In the genomic region with DNA sequence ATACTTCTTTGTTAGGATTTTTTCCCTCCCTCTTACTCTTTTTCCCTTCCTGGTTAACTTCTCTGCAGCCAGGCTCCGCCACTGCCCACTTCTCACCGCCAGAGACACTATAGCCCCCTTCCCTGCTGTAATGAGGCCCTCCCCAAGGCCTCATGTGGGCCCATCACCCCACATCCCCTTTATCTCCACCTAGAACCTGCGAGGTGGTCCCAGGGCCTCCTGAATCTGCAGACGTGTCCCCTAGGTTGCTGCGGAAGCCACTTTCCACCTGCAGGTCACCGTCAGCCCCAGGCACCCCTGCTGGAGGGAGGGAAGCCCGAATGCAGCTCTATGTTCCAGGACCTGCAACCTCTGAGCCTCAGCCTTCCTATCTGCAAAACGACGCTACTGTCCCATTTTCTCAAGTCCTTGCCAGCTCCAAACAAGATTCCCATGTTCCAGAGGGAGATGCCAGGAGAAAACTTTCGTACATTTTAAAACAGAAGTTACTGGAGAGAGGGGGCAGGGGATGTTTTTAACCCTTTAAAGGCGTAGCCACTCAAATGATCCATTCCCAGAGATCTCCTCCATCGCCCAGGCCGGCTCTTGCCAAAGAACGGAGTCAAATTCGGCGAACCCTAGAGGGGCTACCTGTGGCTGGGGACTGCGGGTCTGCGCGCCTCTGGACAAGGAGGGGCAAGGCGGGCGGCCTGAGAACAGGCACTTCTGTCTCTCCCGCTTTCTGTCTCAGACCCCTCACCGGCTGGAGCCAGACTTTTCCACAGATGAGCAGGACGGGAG, we compare ENCODE assay signal across 8 cellular contexts. TPM values are rescaled to one million over a fixed set of nuclear protein-coding genes. Genes with fewer than 3 reads are reported as not detected.
DNase-seq lines count a peak whose midpoint lies in the region; ATAC-seq and TF ChIP-seq lines count a peak whose summit lies in the region.

No MANE protein-coding gene starts in this region.

- DNase-seq in BE2C (peak; percentile 26), HuH-7 (ENCODE audit: low spot score) (peak; percentile 68), heart right ventricle (no peak), psoas muscle (peak in 1 of 2 donors; percentile 54), SW 1271 (lab: John Stamatoyannopoulos, UW) (no peak)
- DNase-seq in central memory CD4-positive, alpha-beta T cell, result no peak

- H3K4me3 ChIP-seq in BE2C (ENCODE audit: low read depth, low read length), result peak overlapping the region; percentile 60
- peak overlapping the region; percentile 67 to 94 (median 82) for H3K4me3 ChIP-seq in heart right ventricle
- peak overlapping the region; percentile 79 for H3K4me3 ChIP-seq in psoas muscle

- H3K27ac ChIP-seq in heart right ventricle, result peak overlapping the region; percentile 20 to 91 (median 83)
- no peak overlapping the region for H3K27ac ChIP-seq in psoas muscle

- H3K27me3 Mint-ChIP-seq in activated naive CD8-positive, alpha-beta T cell, result peaks cover 10% of the 10 kb centered on the region

- no peak overlapping the region for H3K27ac Mint-ChIP-seq in activated naive CD8-positive, alpha-beta T cell

- no peaks in the 10 kb centered on the region for H3K9me3 ChIP-seq in BE2C
- no peaks in the 10 kb centered on the region for H3K9me3 ChIP-seq in heart right ventricle
- H3K9me3 ChIP-seq in psoas muscle, result no peaks in the 10 kb centered on the region

- peaks cover 13% of the 10 kb centered on the region for H3K4me1 Mint-ChIP-seq in activated naive CD8-positive, alpha-beta T cell (ENCODE audit: low read depth)

- TF ChIP-seq CTCF in BE2C (IDR thresholded peaks at IDR 0.05; ENCODE audit: low read depth, low read length) (peak; percentile 43; the same call in 1 of the 2 replicates), heart right ventricle (IDR thresholded peaks at IDR 0.05) (peak in 6 of 9 donors; percentile 28 to 56 (median 40)), psoas muscle (IDR thresholded peaks at IDR 0.05) (peak; percentile 14)

- peaks cover 3% of the 10 kb centered on the region; the same call in 1 of the 2 replicates for H3K4me1 ChIP-seq in BE2C
- peaks cover 6 to 69% (median 38%) of the 10 kb centered on the region in 9 donors for H3K4me1 ChIP-seq in heart right ventricle
- H3K4me1 ChIP-seq in psoas muscle, result no peaks in the 10 kb centered on the region

- H3K27me3 ChIP-seq in BE2C (no peaks in the 10 kb centered on the region; the same call in 1 of the 2 replicates), heart right ventricle (peaks cover 0 to 25% (median 0%) of the 10 kb centered on the region in 7 donors), psoas muscle (ENCODE audit: insufficient read depth in 3 of 3, low read length in 2 of 3) (peaks cover 0 to 6% (median 1%) of the 10 kb centered on the region in 3 donors)

- peak overlapping the region; percentile 70 for H3K4me3 Mint-ChIP-seq in activated naive CD8-positive, alpha-beta T cell

- intact Hi-C loops in heart right ventricle (cut with DNase I) (loop anchor here in 3 of 10 donors (5.0 to 10.0 kb wide), 4 partner anchors 36 to 171 kb away; a partner anchor contains a TSS), psoas muscle (cut with DNase I) (no loop called here)

- no peaks in the 10 kb centered on the region for H3K9me3 Mint-ChIP-seq in activated naive CD8-positive, alpha-beta T cell (ENCODE audit: low read depth)

- H3K36me3 ChIP-seq in BE2C (no peaks in the 10 kb centered on the region), heart right ventricle (peaks cover 0 to 2% (median 0%) of the 10 kb centered on the region in 9 donors), psoas muscle (ENCODE audit: insufficient read depth in 1 of 2, low read depth in 1 of 2) (no peaks in the 10 kb centered on the region)

- H3K36me3 Mint-ChIP-seq in activated naive CD8-positive, alpha-beta T cell, result no peaks in the 10 kb centered on the region

- 25% methylated on average over 24 of the region's 24 CpGs for WGBS in heart right ventricle, 2 donors
- 25 to 31% (median 28%) methylated on average over 24 of the region's 24 CpGs for WGBS in psoas muscle, 3 donors

- peak in 7 of 8 donors; percentile 1 to 58 (median 31) for ATAC-seq in heart right ventricle
- ATAC-seq in psoas muscle, result peak in 1 of 4 donors; percentile 39
- ATAC-seq in GM18858 (IDR thresholded peaks at IDR 0.05; ENCODE audit: unreplicated experiment), result no peak

RNA-seq across cellular contexts. Expression of a gene that starts 0.9 kb away (rescaled TPM):
- 6.0 TPM for polyA plus RNA-seq in BE2C (2012; ENCODE audit: insufficient read depth, insufficient read length, low read depth)
- 10 to 100 TPM in 2 of 10 donors, 1 to 10 TPM in 8; 2.9 to 12.5 (median 5.9) TPM for total RNA-seq in heart right ventricle
- 1 to 10 TPM; 1.8 to 5.7 TPM for polyA plus RNA-seq in heart right ventricle
- total RNA-seq in psoas muscle, result 1 to 10 TPM; 2.5 to 5.3 (median 3.0) TPM
- polyA plus RNA-seq in psoas muscle, result 1 to 10 TPM in 1 of 3 donors, under 1 TPM in 2; 0.58 to 2.5 (median 0.77) TPM

Comparison
In these comparisons a context has a peak if more than half of its experiments do, and no peak if none do; other contexts are left out.
1. DNase-seq: peak in BE2C (single experiment) and HuH-7 (single experiment); none in heart right ventricle (0 of 2), central memory CD4-positive, alpha-beta T cell (single experiment) and SW 1271 (0 of 2).
2. Peak in every context shown above with its lines, with median percentiles within 50 percentile points of each other: H3K4me3 ChIP-seq and CTCF ChIP-seq.